ENCODE assay signal across 8 cellular contexts in the genomic region with DNA sequence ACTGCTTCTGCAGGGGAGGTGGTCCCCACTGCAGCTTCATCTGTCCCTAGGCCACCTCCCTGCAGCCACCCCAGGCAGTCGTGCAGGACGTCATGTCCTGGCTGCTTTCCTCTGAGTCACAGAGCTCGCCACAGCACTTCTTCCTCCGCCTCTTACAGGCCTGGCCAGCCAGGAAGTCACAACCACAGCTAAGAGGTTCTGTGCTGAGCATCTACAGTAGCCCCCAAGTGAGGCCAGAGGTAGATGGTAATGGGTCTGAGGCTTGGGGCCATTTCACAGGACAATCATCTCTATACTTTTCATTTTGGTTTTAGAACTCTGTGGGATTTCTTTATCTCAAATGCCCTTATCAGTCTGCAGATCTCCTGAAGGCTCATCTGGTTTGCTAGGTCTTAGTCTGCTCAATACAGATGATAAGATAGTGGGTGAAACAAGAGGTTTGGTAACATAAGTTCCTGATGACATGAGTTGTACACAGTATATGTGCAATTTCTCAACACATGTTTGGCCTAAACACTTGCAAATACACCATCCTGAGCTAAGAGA.
A peak's percentile ranks its signal among the peaks of the same experiment; 100 is the strongest.
DNase-seq lines count a peak whose midpoint lies in the region; TF ChIP-seq lines count a peak whose summit lies in the region.

No MANE protein-coding gene starts in this region.

- H3K4me3 Mint-ChIP-seq in stimulated activated naive CD8-positive, alpha-beta T cell treated with anti-CD3 and anti-CD28 coated beads, Interleukin-15, Interleukin-2, amounts not matched to agents 100 ng/mL and 50 ng/mL, for 24 hours, result peak overlapping the region; percentile 83

- H3K27me3 Mint-ChIP-seq in stimulated activated naive CD8-positive, alpha-beta T cell treated with anti-CD3 and anti-CD28 coated beads, Interleukin-15, Interleukin-2, amounts not matched to agents 100 ng/mL and 50 ng/mL, for 24 hours, result no peaks in the 10 kb centered on the region

- H3K4me3 ChIP-seq in H7 (ENCODE audit: insufficient read depth, low read depth, low read length) (no peak overlapping the region), MM.1S (ENCODE audit: low read length) (no peak overlapping the region), dorsolateral prefrontal cortex (no peak overlapping the region), mucosa of stomach (ENCODE audit: low read length) (no peak overlapping the region)

- H3K4me1 Mint-ChIP-seq in stimulated activated naive CD8-positive, alpha-beta T cell treated with anti-CD3 and anti-CD28 coated beads, Interleukin-15, Interleukin-2, amounts not matched to agents 100 ng/mL and 50 ng/mL, for 24 hours (ENCODE audit: low read depth), result peaks cover 84% of the 10 kb centered on the region

- H3K9me3 Mint-ChIP-seq in stimulated activated naive CD8-positive, alpha-beta T cell treated with anti-CD3 and anti-CD28 coated beads, Interleukin-15, Interleukin-2, amounts not matched to agents 100 ng/mL and 50 ng/mL, for 24 hours, result no peaks in the 10 kb centered on the region

- H3K4me2 ChIP-seq in MM.1S (ENCODE audit: low read depth, low read length), result peak overlapping the region; percentile 92

- TF ChIP-seq CTCF in GM10266 (IDR thresholded peaks at IDR 0.05; ENCODE audit: control insufficient read depth, insufficient read depth, low read depth, missing control alignments), result no peak
- TF ChIP-seq CTCF in MM.1S (IDR thresholded peaks at IDR 0.05; ENCODE audit: low read length), result no peak
- TF ChIP-seq CTCF in dorsolateral prefrontal cortex (IDR thresholded peaks at IDR 0.05 in 54 of 56, conservative IDR thresholded peaks at IDR 0.05 in 2 of 56; ENCODE audit: low read depth in 1 of 56, partially characterized antibody in 56 of 56), result no peak

- H3K27ac Mint-ChIP-seq in stimulated activated naive CD8-positive, alpha-beta T cell treated with anti-CD3 and anti-CD28 coated beads, Interleukin-15, Interleukin-2, amounts not matched to agents 100 ng/mL and 50 ng/mL, for 24 hours, result peak overlapping the region; percentile 99

- H3K79me2 ChIP-seq in MM.1S (ENCODE audit: low read length), result no peaks in the 10 kb centered on the region

- peak overlapping the region; percentile 5; the same call in 1 of the 2 replicates for H2AFZ ChIP-seq in MM.1S (ENCODE audit: low read length)

- no peaks in the 10 kb centered on the region for H3K9me3 ChIP-seq in MM.1S (replicated peaks; ENCODE audit: insufficient read depth, low read length)
- H3K9me3 ChIP-seq in mucosa of stomach (ENCODE audit: control insufficient read depth, low read length), result no peaks in the 10 kb centered on the region

- H3F3A ChIP-seq in MM.1S (ENCODE audit: insufficient read depth, low read length), result peaks cover 39% of the 10 kb centered on the region

- intact Hi-C loops in dorsolateral prefrontal cortex (cut with DNase I), result no loop called here

- H3K9ac ChIP-seq in MM.1S (ENCODE audit: low read length), result peak overlapping the region; percentile 96
- peak overlapping the region; percentile 66 for H3K9ac ChIP-seq in mucosa of stomach (ENCODE audit: low read length)

- H3K27ac ChIP-seq in MM.1S (ENCODE audit: low read length) (peak overlapping the region; percentile 100), dorsolateral prefrontal cortex (peak overlapping the region in 36 of 59 donors; percentile 3 to 82 (median 56))

- no peaks in the 10 kb centered on the region for H3K36me3 ChIP-seq in H7 (replicated peaks; ENCODE audit: control insufficient read depth, insufficient read depth, low read length)
- H3K36me3 ChIP-seq in MM.1S (replicated peaks; ENCODE audit: insufficient read depth, low read length), result no peaks in the 10 kb centered on the region
- H3K36me3 ChIP-seq in mucosa of stomach (ENCODE audit: control insufficient read depth, insufficient read depth, low read length), result no peaks in the 10 kb centered on the region

- no peaks in the 10 kb centered on the region for H3K9me2 ChIP-seq in MM.1S (replicated peaks; ENCODE audit: insufficient read depth, low read length)

- H4K20me1 ChIP-seq in MM.1S (ENCODE audit: insufficient read depth, low read length), result no peaks in the 10 kb centered on the region

- H3K27me3 ChIP-seq in H7 (ENCODE audit: control insufficient read depth, insufficient read depth, low read length), result peaks cover 13% of the 10 kb centered on the region
- H3K27me3 ChIP-seq in MM.1S (replicated peaks; ENCODE audit: insufficient read depth, low read length), result no peaks in the 10 kb centered on the region
- H3K27me3 ChIP-seq in dorsolateral prefrontal cortex, result peaks cover 0 to 3% (median 0%) of the 10 kb centered on the region in 45 donors
- no peaks in the 10 kb centered on the region for H3K27me3 ChIP-seq in mucosa of stomach (ENCODE audit: control insufficient read depth, insufficient read depth, low read length)

- H3K4me1 ChIP-seq in MM.1S (ENCODE audit: low read length) (peaks cover 39% of the 10 kb centered on the region), mucosa of stomach (ENCODE audit: control insufficient read depth, insufficient read depth, low read length) (peaks cover 77% of the 10 kb centered on the region)

- H3K36me3 Mint-ChIP-seq in stimulated activated naive CD8-positive, alpha-beta T cell treated with anti-CD3 and anti-CD28 coated beads, Interleukin-15, Interleukin-2, amounts not matched to agents 100 ng/mL and 50 ng/mL, for 24 hours (ENCODE audit: low read depth), result peaks cover 4% of the 10 kb centered on the region

- DNase-seq in GM10266 (ENCODE audit: extremely low spot score) (peak; percentile 86), H7 (peak; percentile 33), MM.1S (peak; percentile 61), dorsolateral prefrontal cortex (peak in 6 of 10 donors; percentile 25 to 46 (median 40)), NCI-H1930 (lab: John Stamatoyannopoulos, UW) (no peak)
- peak; percentile 60 for DNase-seq in activated CD4-positive, alpha-beta T cell treated with anti-CD3 and anti-CD28 coated beads, Interleukin-2, amount 50 U/mL, for 1 hour

Comparison
In these comparisons a context has a peak if more than half of its experiments do, and no peak if none do; other contexts are left out.
1. DNase-seq: peak in GM10266 (single experiment), H7 (single experiment), MM.1S (single experiment), activated CD4-positive, alpha-beta T cell treated with anti-CD3 and anti-CD28 coated beads, Interleukin-2, amount 50 U/mL, for 1 hour (single experiment) and dorsolateral prefrontal cortex (6 of 10); none in NCI-H1930 (0 of 2).